8 cellular contexts compared by ENCODE assay signal in genomic region chr6:33453361-33454008, GRCh38. TPM values are rescaled to one million over a fixed set of nuclear protein-coding genes. Genes with fewer than 3 reads are reported as not detected.
DNase-seq lines count a peak whose midpoint lies in the region; ATAC-seq and TF ChIP-seq lines count a peak whose summit lies in the region.

No MANE protein-coding gene starts in this region.

- DNase-seq in Calu3 (no peak), NAMALWA (ENCODE audit: low spot score) (peak; percentile 36), neural crest cell (ENCODE audit: low read depth, low spot score) (no peak), islet precursor cell (no peak), superior temporal gyrus (ENCODE audit: extremely low spot score) (no peak), germinal center (ENCODE audit: low spot score) (no peak)

- no TSS peak for BruUV-seq in Calu3 (replicated peaks; lab: Mats Ljungman, UMichigan)

- ATAC-seq in activated CD4-positive, CD25-positive, alpha-beta regulatory T cell treated with anti-CD3 and anti-CD28 coated beads, Interleukin-2, amount 50 U/mL, for 24 hours = no peak

- peak overlapping the region; percentile 98 for H3K4me3 Mint-ChIP-seq in Calu3 (ENCODE audit: low read depth, unreplicated experiment)
- H3K4me3 Mint-ChIP-seq in neural crest cell = peak overlapping the region; percentile 96

- TF ChIP-seq CTCF in Calu3 (IDR thresholded peaks at IDR 0.05; ENCODE audit: unreplicated experiment) (no peak), neural crest cell (conservative IDR thresholded peaks at IDR 0.05) (no peak)

- peak overlapping the region; percentile 57 for H3K4me3 ChIP-seq in ectodermal cell (ENCODE audit: insufficient read depth, low read depth, low read length)

- H3K27me3 Mint-ChIP-seq in Calu3 (ENCODE audit: unreplicated experiment) (no peaks in the 10 kb centered on the region), neural crest cell (ENCODE audit: low read depth) (peaks cover 5% of the 10 kb centered on the region)

- 67 to 69% methylated on average over 7 to 10 of the region's 12 CpGs for WGBS in ectodermal cell, 2 experiments

- H3K36me3 Mint-ChIP-seq in Calu3 (ENCODE audit: insufficient read depth, unreplicated experiment) (peaks cover 44% of the 10 kb centered on the region), neural crest cell (ENCODE audit: low read depth) (peaks cover 29% of the 10 kb centered on the region)

- peak overlapping the region; percentile 38 for H3K27ac ChIP-seq in ectodermal cell (ENCODE audit: insufficient read depth, low read depth, low read length, poor library complexity, severe bottlenecking)

- no peaks in the 10 kb centered on the region for H3K27me3 ChIP-seq in ectodermal cell (ENCODE audit: control insufficient read depth, insufficient read depth, low read length, poor library complexity, severe bottlenecking)

- CTCF ChIA-PET in Calu3 (lab: Charles Lee) = interaction anchor here (0.5 to 1.4 kb wide), 4 partner anchors 14 to 136 kb away, joined by 3 to 6 read pairs (median 5); partner anchors contain the start of gene ZBTB22

- intact Hi-C loops in Calu3 (cut with micrococcal nuclease; ENCODE audit: unreplicated experiment) = no loop called here

- no peaks in the 10 kb centered on the region for H3K9me3 Mint-ChIP-seq in Calu3 (ENCODE audit: low read depth, unreplicated experiment)
- peaks cover under 1% of the 10 kb centered on the region for H3K9me3 Mint-ChIP-seq in neural crest cell

- peaks cover 9% of the 10 kb centered on the region for H3K4me1 ChIP-seq in ectodermal cell (ENCODE audit: control insufficient read depth, insufficient read depth, low read length)

- H3K27ac Mint-ChIP-seq in Calu3 (ENCODE audit: unreplicated experiment) (peak overlapping the region; percentile 72), neural crest cell (ENCODE audit: unreplicated experiment) (peak overlapping the region; percentile 4)

- H3K36me3 ChIP-seq in ectodermal cell (ENCODE audit: control insufficient read depth, insufficient read depth, low read length) = peaks cover 8% of the 10 kb centered on the region

- H3K9me3 ChIP-seq in ectodermal cell (ENCODE audit: control insufficient read depth, low read length) = no peaks in the 10 kb centered on the region

- H3K4me1 Mint-ChIP-seq in Calu3 (ENCODE audit: low read depth, unreplicated experiment) (peaks cover 12% of the 10 kb centered on the region), neural crest cell (peaks cover 21% of the 10 kb centered on the region)

RNA-seq across cellular contexts. Expression of gene ZBTB9, which starts 0.9 kb away (rescaled TPM):
- total RNA-seq in Calu3 (2022) (18.1 and 20.0 TPM in 2 replicates), neural crest cell (18.4 and 21.1 TPM in 2 replicates)
- 30.1 TPM for polyA plus RNA-seq in ectodermal cell (2013, experiment 1 of 4)
- 33.1 TPM for polyA plus RNA-seq in ectodermal cell (2013, experiment 2 of 4)
- polyA plus RNA-seq in ectodermal cell (2013, experiment 3 of 4) = 18.3 TPM
- polyA plus RNA-seq in ectodermal cell (2013, experiment 4 of 4) = 20.0 TPM

RNA-seq across cellular contexts. Expression of gene SYNGAP1, which starts 33.6 kb away (rescaled TPM):
- total RNA-seq in Calu3 (2022) (18.8 and 24.9 TPM in 2 replicates), neural crest cell (72.4 and 73.5 TPM in 2 replicates)
- polyA plus RNA-seq in ectodermal cell (2013, experiment 1 of 4) = 146 TPM
- polyA plus RNA-seq in ectodermal cell (2013, experiment 2 of 4) = 158 TPM
- polyA plus RNA-seq in ectodermal cell (2013, experiment 3 of 4) = 90.5 TPM
- 110 TPM for polyA plus RNA-seq in ectodermal cell (2013, experiment 4 of 4)

RNA-seq across cellular contexts. Expression of gene CUTA, which starts 35.6 kb away (rescaled TPM):
- total RNA-seq in Calu3 (2022) (170 and 172 TPM in 2 replicates), neural crest cell (319 and 326 TPM in 2 replicates)
- polyA plus RNA-seq in ectodermal cell (2013, experiment 1 of 4) = 270 TPM
- 294 TPM for polyA plus RNA-seq in ectodermal cell (2013, experiment 2 of 4)
- 245 TPM for polyA plus RNA-seq in ectodermal cell (2013, experiment 3 of 4)
- 278 TPM for polyA plus RNA-seq in ectodermal cell (2013, experiment 4 of 4)

RNA-seq across cellular contexts. Expression of gene PHF1, which starts 42.7 kb away (rescaled TPM):
- 62.4 and 68.3 TPM in 2 replicates for total RNA-seq in Calu3 (2022)
- polyA plus RNA-seq in ectodermal cell (2013, experiment 1 of 4) = 78.6 TPM
- 67.1 TPM for polyA plus RNA-seq in ectodermal cell (2013, experiment 2 of 4)
- 62.7 TPM for polyA plus RNA-seq in ectodermal cell (2013, experiment 3 of 4)
- 74.0 TPM for polyA plus RNA-seq in ectodermal cell (2013, experiment 4 of 4)
- 63.5 and 70.5 TPM in 2 replicates for total RNA-seq in neural crest cell
